8 cellular contexts compared by ENCODE assay signal in genomic region chr15:63047792-63048114, GRCh38. TPM values are rescaled to one million over a fixed set of nuclear protein-coding genes. Genes with fewer than 3 reads are reported as not detected.
DNase-seq lines count a peak whose midpoint lies in the region; ATAC-seq and TF ChIP-seq lines count a peak whose summit lies in the region.

No MANE protein-coding gene starts in this region.

- H3K4me1 ChIP-seq in SK-N-SH (ENCODE audit: control insufficient read depth in 1 of 2, insufficient read depth in 2 of 2, low read depth in 1 of 2, low read length in 1 of 2) = peaks cover 33 to 51% of the 10 kb centered on the region in 2 experiments
- peaks cover 70 to 71% of the 10 kb centered on the region in 2 donors for H3K4me1 ChIP-seq in gastrocnemius medialis

- peaks cover 100% of the 10 kb centered on the region for H3K79me2 ChIP-seq in SK-N-SH (ENCODE audit: insufficient read depth)

- H3K9ac ChIP-seq in SK-N-SH = peak overlapping the region; percentile 99

- no peaks in the 10 kb centered on the region for H3K9me3 ChIP-seq in SK-N-SH
- H3K9me3 ChIP-seq in gastrocnemius medialis = no peaks in the 10 kb centered on the region

- peaks cover 72% of the 10 kb centered on the region for H3F3A ChIP-seq in SK-N-SH (replicated peaks; ENCODE audit: insufficient read depth)

- no peak for TF ChIP-seq EP300 in SK-N-SH (IDR thresholded peaks at IDR 0.05; ENCODE audit: borderline replicate concordance in 1 of 2, low read depth in 1 of 2, low read length in 1 of 2)

- in situ Hi-C loops in gastrocnemius medialis (cut with MboI; ENCODE audit: low sequenced_read_pairs in 4 of 4) = no loop called here

- CTCF ChIA-PET in SK-N-SH (lab: Yijun Ruan, JAX) = interaction anchor here (0.6 to 13.6 kb wide), 101 partner anchors 8 to 604 kb away, joined by 3 to 315 read pairs (median 4); partner anchors contain the start of genes APH1B and RPS27L

- H2AFZ ChIP-seq in SK-N-SH (ENCODE audit: low read depth) = no peak overlapping the region

- WGBS in SK-N-SH (ENCODE audit: low lambda C conversion rate) = 10% methylated on average over 12 of the region's 12 CpGs

- H3K9me2 ChIP-seq in SK-N-SH = no peaks in the 10 kb centered on the region

- POLR2A ChIA-PET in SK-N-SH (lab: Yijun Ruan, JAX) = interaction anchor here (0.8 to 2.5 kb wide), 3 partner anchors 42 to 265 kb away, joined by 3 to 12 read pairs (median 4); no protein-coding TSS in a partner anchor

- no peak for ATAC-seq in gastrocnemius medialis

- H3K4me3 ChIP-seq in GM12864 (ENCODE audit: low read depth, low read length) (peak overlapping the region; percentile 74), SK-N-SH (ENCODE audit: low read depth in 2 of 2, low read length in 1 of 2) (peak overlapping the region; percentile 64 to 83), fibroblast of pulmonary artery (replicated peaks; ENCODE audit: low read depth, low read length) (peak overlapping the region; percentile 78), gastrocnemius medialis (peak overlapping the region; percentile 72 to 94 (median 80))

- TF ChIP-seq CTCF in GM12864 (IDR thresholded peaks at IDR 0.05; ENCODE audit: low read depth, low read length, missing control alignments) (no peak), SK-N-SH (IDR thresholded peaks at IDR 0.05) (no peak), fibroblast of pulmonary artery (IDR thresholded peaks at IDR 0.05; ENCODE audit: low read length, missing control alignments) (no peak), gastrocnemius medialis (IDR thresholded peaks at IDR 0.05 in 4 of 5, conservative IDR thresholded peaks at IDR 0.05 in 1 of 5) (no peak)

- H3K36me3 ChIP-seq in SK-N-SH (replicated peaks in 1 of 2; ENCODE audit: control insufficient read depth in 1 of 2, insufficient read depth in 2 of 2, low read length in 1 of 2) (peaks cover 67 to 85% of the 10 kb centered on the region in 2 experiments), gastrocnemius medialis (no peaks in the 10 kb centered on the region)

- intact Hi-C loops in gastrocnemius medialis (cut with DNase I; ENCODE audit: low total_unique reads) = loop anchor here (1.0 to 10.0 kb wide), 6 partner anchors 46 to 457 kb away; partner anchors contain the start of genes RAB8B, RPS27L and USP3

- peak overlapping the region; percentile 91 to 93 for H3K27ac ChIP-seq in SK-N-SH (ENCODE audit: low read depth in 2 of 2, low read length in 1 of 2)
- H3K27ac ChIP-seq in gastrocnemius medialis = peak overlapping the region; percentile 86 to 96 (median 91)

- DNase-seq in GM12864 (ENCODE audit: low read depth) (no peak), SK-N-SH (no peak), fibroblast of pulmonary artery (ENCODE audit: low read depth) (no peak), gastrocnemius medialis (no peak), T1000 (lab: John Stamatoyannopoulos, UW) (no peak), erythroblast (lab: John Stamatoyannopoulos, UW) (no peak), hippocampal formation (lab: John Stamatoyannopoulos, UW) (no peak), NCI-H2081 treated with DMSO at 0.1 percent for 48 hours (lab: John Stamatoyannopoulos, UW) (no peak)

- H3K4me2 ChIP-seq in SK-N-SH = peak overlapping the region; percentile 95

- H3K27me3 ChIP-seq in SK-N-SH (ENCODE audit: insufficient read depth) (no peaks in the 10 kb centered on the region), gastrocnemius medialis (peaks cover 0 to 22% (median 4%) of the 10 kb centered on the region in 3 donors)

- H4K20me1 ChIP-seq in SK-N-SH (ENCODE audit: insufficient read depth) = peaks cover 96% of the 10 kb centered on the region

- TF ChIP-seq RAD21 in SK-N-SH (IDR thresholded peaks at IDR 0.05; ENCODE audit: low read length) = no peak

- TF ChIP-seq POLR2A in gastrocnemius medialis (IDR thresholded peaks at IDR 0.05) (no peak), erythroblast (IDR thresholded peaks at IDR 0.05; ENCODE audit: low read length) (no peak)

TF ChIP-seq in SK-N-SH, 30 proteins besides CTCF, POLR2A, EP300 and RAD21:
- TF ChIP-seq RXRA (IDR thresholded peaks at IDR 0.05; ENCODE audit: borderline replicate concordance, low read depth) (no peak), MEF2A (IDR thresholded peaks at IDR 0.05; ENCODE audit: borderline replicate concordance, low read depth) (no peak), FOSL2 (IDR thresholded peaks at IDR 0.05; ENCODE audit: borderline replicate concordance, low read depth) (0 out of 2 replicates have a peak, but pooled peaks have one; percentile 17), TEAD4 (IDR thresholded peaks at IDR 0.05; ENCODE audit: borderline replicate concordance, insufficient read depth) (0 out of 2 replicates have a peak, but pooled peaks have one; percentile 47), FOXM1 (IDR thresholded peaks at IDR 0.05; ENCODE audit: low read depth) (no peak), IRF3 (IDR thresholded peaks at IDR 0.05; ENCODE audit: low read depth, low read length) (no peak), GABPA (IDR thresholded peaks at IDR 0.05; ENCODE audit: low read depth) (no peak)

RNA-seq across cellular contexts. Expression of gene TPM1, which starts 5.2 kb away (rescaled TPM):
- 1,371 and 1,764 TPM in 2 replicates for polyA plus RNA-seq in SK-N-SH (2012; rRNA removed)
- 1,590 and 2,049 TPM in 2 replicates for polyA plus RNA-seq in SK-N-SH (2012; cell fraction: cytosol; rRNA removed)
- polyA plus RNA-seq in SK-N-SH (2012; cell fraction: nucleus; rRNA removed) = 2,523 and 2,991 TPM in 2 replicates
- total RNA-seq in gastrocnemius medialis = 1,000 to 10,000 TPM in 1 of 4 donors, 100 to 1,000 TPM in 3; 656 to 1,383 (median 909) TPM
